Comparison of ENCODE assay signal across 28 cellular contexts in genomic region chr7:34539003-34539402, GRCh38.
"Had no signal": no experiment of that assay in that cellular context is flagged by ENCODE, and none has a peak within 500 bp of the region (broad histone marks: within the 10 kb centered on the region; RNA-seq: fewer than 3 reads in every experiment).

No MANE protein-coding gene starts in this region.

- H3K27me3 ChIP-seq: adrenal gland, ascending aorta, breast epithelium, cardiac muscle cell, colonic mucosa had no signal

- H3K4me1 ChIP-seq: adrenal gland, ascending aorta, breast epithelium, colonic mucosa had no signal

- H3K36me3 ChIP-seq: adrenal gland, ascending aorta, breast epithelium, cardiac muscle cell, colonic mucosa had no signal

- H3K4me3 ChIP-seq: adrenal gland, ascending aorta, breast epithelium, cardiac muscle cell, colonic mucosa had no signal

- FAIRE-seq: endometrium, endothelial cell of umbilical vein had no signal

- DNase-seq: activated B cell treated with CpG ODN at 0.5 μM for 24 hours; activated CD4-positive, alpha-beta T cell treated with anti-CD3 and anti-CD28 coated beads for 48 hours; activated CD4-positive, alpha-beta T cell treated with anti-CD3 and anti-CD28 coated beads, Interleukin-2, amount 50 U/mL, for 1 hour; activated CD4-positive, alpha-beta T cell treated with anti-CD3 and anti-CD28 coated beads, Interleukin-2, amount 50 U/mL, for 48 hours; activated CD8-positive, alpha-beta memory T cell treated with anti-CD3 and anti-CD28 coated beads, Interleukin-2, amount 10 ng/mL, durations not matched to agents 7 days and 5 days; activated CD8-positive, alpha-beta memory T cell treated with anti-CD3 and anti-CD28 coated beads, Interleukin-2, amount 50 U/mL, for 4 hours; activated CD8-positive, alpha-beta T cell treated with anti-CD3 and anti-CD28 coated beads for 36 hours; activated effector memory CD4-positive, alpha-beta T cell treated with anti-CD3 and anti-CD28 coated beads, Interleukin-2, amount 50 U/mL, for 16 hours; activated naive CD4-positive, alpha-beta T cell treated with anti-CD3 and anti-CD28 coated beads for 36 hours; activated naive CD8-positive, alpha-beta T cell treated with anti-CD3 and anti-CD28 coated beads for 36 hours; activated naive CD8-positive, alpha-beta T cell treated with anti-CD3 and anti-CD28 coated beads, Interleukin-2, amount 50 U/mL, for 24 hours; activated T-cell treated with anti-CD3 and anti-CD28 coated beads, Interleukin-2, amount 50 U/mL, for 1 hour; activated T-cell treated with anti-CD3 and anti-CD28 coated beads, Interleukin-2, amount 50 U/mL, for 48 hours; adrenal gland; central memory CD4-positive, alpha-beta T cell; cerebellar nuclear complex; colonic mucosa; effector CD8-positive, alpha-beta T cell; foreskin fibroblast; head of caudate nucleus; T-helper 2 cell had no signal

- H3K27ac ChIP-seq: adrenal gland, ascending aorta, breast epithelium, cardiac muscle cell, colonic mucosa had no signal

- ATAC-seq: activated CD4-positive, CD25-positive, alpha-beta regulatory T cell treated with anti-CD3 and anti-CD28 coated beads, Interleukin-2, amount 50 U/mL, for 24 hours; activated CD8-positive, alpha-beta memory T cell treated with anti-CD3 and anti-CD28 coated beads, Interleukin-2, amount 10 ng/mL, durations not matched to agents 7 days and 5 days; activated CD8-positive, alpha-beta T cell treated with anti-CD3 and anti-CD28 coated beads for 36 hours; activated naive CD8-positive, alpha-beta T cell treated with anti-CD3 and anti-CD28 coated beads, Interleukin-2, amount 50 U/mL, for 24 hours; esophagus mucosa had no signal

- H3K9me3 ChIP-seq: ascending aorta, colonic mucosa had no signal
